ENCODE assay signal across 8 cellular contexts in genomic region chr4:161252520-161253141, GRCh38.
DNase-seq lines count a peak whose midpoint lies in the region; ATAC-seq and TF ChIP-seq lines count a peak whose summit lies in the region.

No MANE protein-coding gene starts in this region.

- TF ChIP-seq CTCF in epithelial cell of proximal tubule (conservative IDR thresholded peaks at IDR 0.05; ENCODE audit: low read depth, low read length) (peak; percentile 80), upper lobe of right lung (IDR thresholded peaks at IDR 0.05) (peak; percentile 63)

- no peaks in the 10 kb centered on the region for H3K27me3 ChIP-seq in upper lobe of right lung

- no peak overlapping the region for H3K4me3 ChIP-seq in epithelial cell of proximal tubule (ENCODE audit: low read depth, low read length)
- H3K4me3 ChIP-seq in upper lobe of right lung = no peak overlapping the region

- H3K9me3 ChIP-seq in upper lobe of right lung = peaks cover 19% of the 10 kb centered on the region

- H3K36me3 ChIP-seq in upper lobe of right lung = no peaks in the 10 kb centered on the region

- H3K4me1 ChIP-seq in upper lobe of right lung = no peaks in the 10 kb centered on the region

- intact Hi-C loops in upper lobe of right lung (cut with DNase I) = no loop called here

- DNase-seq in A172 (ENCODE audit: low spot score) (peak; percentile 33), NCI-H748 treated with DMSO at 0.1 percent for 48 hours (lab: John Stamatoyannopoulos, UW) (peak; percentile 11), epithelial cell of proximal tubule (ENCODE audit: low read depth) (no peak), upper lobe of right lung (no peak), putamen (ENCODE audit: low spot score) (no peak), anterior cingulate cortex (lab: John Stamatoyannopoulos, UW) (no peak)

- ATAC-seq in GM18498 (IDR thresholded peaks at IDR 0.05; ENCODE audit: unreplicated experiment) (peak; percentile 87), HG02884 (IDR thresholded peaks at IDR 0.05; ENCODE audit: unreplicated experiment) (peak; percentile 75), upper lobe of right lung (peak; percentile 51)

- no peak overlapping the region for H3K27ac ChIP-seq in upper lobe of right lung

Comparison
In these comparisons a context has a peak if more than half of its experiments do, and no peak if none do; other contexts are left out.
1. DNase-seq: peak in A172 (single experiment) and NCI-H748 treated with DMSO at 0.1 percent for 48 hours (single experiment); none in epithelial cell of proximal tubule (single experiment), upper lobe of right lung (single experiment), putamen (single experiment) and anterior cingulate cortex (0 of 58).
2. Peak in every context shown above with its lines, with median percentiles within 50 percentile points of each other: ATAC-seq.